ENCODE assay signal across 23 cellular contexts in genomic region chr15:65926899-65927298, GRCh38. TPM values are rescaled to one million over a fixed set of nuclear protein-coding genes. Genes with fewer than 3 reads are reported as not detected.
DNase-seq lines count a peak whose midpoint lies in the region; ATAC-seq, FAIRE-seq and TF ChIP-seq lines count a peak whose summit lies in the region.
"Had no signal": no experiment of that assay in that cellular context is flagged by ENCODE, and none has a peak within 500 bp of the region (broad histone marks: within the 10 kb centered on the region; RNA-seq: fewer than 3 reads in every experiment).

No MANE protein-coding gene starts in this region.

- no peak overlapping the region for H3K4me3 Mint-ChIP-seq in CD8-positive, alpha-beta memory T cell
- H3K4me3 Mint-ChIP-seq: central memory CD8-positive, alpha-beta T cell; T-helper 2 cell treated with Interferon-gamma antibody and Interleukin-4, amounts not matched to agents 5 μg/mL and 100 μg/mL, for 36 hours had no signal

- ATAC-seq in HG02642 (IDR thresholded peaks at IDR 0.05; ENCODE audit: poor library complexity, unreplicated experiment): peak; percentile 46
- peak; percentile 70 for ATAC-seq in HG03378 (IDR thresholded peaks at IDR 0.05; ENCODE audit: unreplicated experiment)
- no peak for ATAC-seq in upper lobe of right lung
- no peak for ATAC-seq in HG02763 (IDR thresholded peaks at IDR 0.05; ENCODE audit: unreplicated experiment)
- ATAC-seq: heart left ventricle, lower lobe of right lung, sciatic nerve had no signal

- H3K4me1 ChIP-seq in CD8-positive, alpha-beta memory T cell (ENCODE audit: insufficient read depth, low read length): no peaks in the 10 kb centered on the region
- no peaks in the 10 kb centered on the region for H3K4me1 ChIP-seq in upper lobe of right lung
- H3K4me1 ChIP-seq: heart left ventricle, lower lobe of right lung, SJSA1 had no signal

- TF ChIP-seq CTCF in GM13977 (IDR thresholded peaks at IDR 0.05; ENCODE audit: extremely low read depth, insufficient read depth, missing control alignments) (no peak), upper lobe of right lung (IDR thresholded peaks at IDR 0.05) (no peak)

- H3K27ac Mint-ChIP-seq in CD8-positive, alpha-beta memory T cell: no peak overlapping the region
- H3K27ac Mint-ChIP-seq: T-helper 2 cell treated with Interferon-gamma antibody and Interleukin-4, amounts not matched to agents 5 μg/mL and 100 μg/mL, for 36 hours had no signal

- no peaks in the 10 kb centered on the region for H3K9me3 ChIP-seq in CD8-positive, alpha-beta memory T cell (ENCODE audit: low read length)
- H3K9me3 ChIP-seq in upper lobe of right lung: no peaks in the 10 kb centered on the region
- H3K9me3 ChIP-seq: heart left ventricle, lower lobe of right lung, SJSA1 had no signal

- H3K9me3 Mint-ChIP-seq in CD8-positive, alpha-beta memory T cell: no peaks in the 10 kb centered on the region
- H3K9me3 Mint-ChIP-seq: central memory CD8-positive, alpha-beta T cell; T-helper 2 cell treated with Interferon-gamma antibody and Interleukin-4, amounts not matched to agents 5 μg/mL and 100 μg/mL, for 36 hours had no signal

- H3K27me3 ChIP-seq in CD8-positive, alpha-beta memory T cell (ENCODE audit: insufficient read depth, low read length, poor library complexity, severe bottlenecking): no peaks in the 10 kb centered on the region
- H3K27me3 ChIP-seq in upper lobe of right lung: no peaks in the 10 kb centered on the region
- H3K27me3 ChIP-seq: heart left ventricle, SJSA1 had no signal

- no peaks in the 10 kb centered on the region for H3K27me3 Mint-ChIP-seq in CD8-positive, alpha-beta memory T cell
- H3K27me3 Mint-ChIP-seq: central memory CD8-positive, alpha-beta T cell had no signal

- intact Hi-C loops in upper lobe of right lung (cut with DNase I): no loop called here

- no peaks in the 10 kb centered on the region for H3K4me1 Mint-ChIP-seq in CD8-positive, alpha-beta memory T cell
- H3K4me1 Mint-ChIP-seq: central memory CD8-positive, alpha-beta T cell had no signal

- no peaks in the 10 kb centered on the region for H3K36me3 Mint-ChIP-seq in CD8-positive, alpha-beta memory T cell

- H3K27ac ChIP-seq in CD8-positive, alpha-beta memory T cell (ENCODE audit: low read depth, low read length): no peak overlapping the region
- H3K27ac ChIP-seq in upper lobe of right lung: no peak overlapping the region
- H3K27ac ChIP-seq: heart left ventricle, lower lobe of right lung, PC-9, SJSA1 had no signal

- DNase-seq in GM13977 (ENCODE audit: low spot score): peak; percentile 45
- peak; percentile 50 for DNase-seq in GM19239 (ENCODE audit: insufficient read length, low spot score)
- DNase-seq in CD8-positive, alpha-beta memory T cell: no peak
- DNase-seq in erythroblast (lab: John Stamatoyannopoulos, UW): no peak
- DNase-seq in upper lobe of right lung: no peak
- DNase-seq: activated CD4-positive, CD25-positive, alpha-beta regulatory T cell treated with anti-CD3 and anti-CD28 coated beads, Interleukin-2, amount 50 U/mL, for 72 hours; activated effector memory CD4-positive, alpha-beta T cell treated with Interleukin-2 at 50 U/mL for 16 hours; effector CD8-positive, alpha-beta T cell; GOT3; heart left ventricle; Karpas-422; lower lobe of right lung; NCI-H1105; NCI-H2171; NCI-H748 treated with DMSO at 0.1 percent for 48 hours; PC-9 had no signal

- in situ Hi-C loops in GM13977 (cut with MboI; ENCODE audit: low pct_unique_long_range_greater_than_20kb, low sequenced_read_pairs, unreplicated experiment): no loop called here

- CTCF ChIA-PET in CD8-positive, alpha-beta memory T cell (lab: Charles Lee): no interaction called here

- no peaks in the 10 kb centered on the region for H3K36me3 ChIP-seq in CD8-positive, alpha-beta memory T cell (ENCODE audit: insufficient read depth, low read length)
- H3K36me3 ChIP-seq in upper lobe of right lung: no peaks in the 10 kb centered on the region
- H3K36me3 ChIP-seq: heart left ventricle, lower lobe of right lung, SJSA1 had no signal

- no peak for TF ChIP-seq POLR2A in erythroblast (IDR thresholded peaks at IDR 0.05; ENCODE audit: low read length)

- H3K4me3 ChIP-seq in CD8-positive, alpha-beta memory T cell (ENCODE audit: low read length): no peak overlapping the region
- no peak overlapping the region for H3K4me3 ChIP-seq in upper lobe of right lung
- H3K4me3 ChIP-seq: heart left ventricle, lower lobe of right lung, PC-9, SJSA1 had no signal

- no peak for FAIRE-seq in GM19239 (lab: Jason Lieb, UNC)

- POLR2A ChIA-PET in CD8-positive, alpha-beta memory T cell (lab: Charles Lee): no interaction called here

RNA-seq across cellular contexts. Expression of gene RAB11A, which starts 57.6 kb away (rescaled TPM):
- total RNA-seq in CD8-positive, alpha-beta memory T cell: 100 to 1,000 TPM; 158 to 159 TPM
- 194 TPM for polyA plus RNA-seq in CD8-positive, alpha-beta memory T cell
- 221 TPM for total RNA-seq in upper lobe of right lung

Comparison
In these comparisons a context has a peak if more than half of its experiments do, and no peak if none do; other contexts are left out.
1. DNase-seq: peak in GM13977 (single experiment) and GM19239 (single experiment); none in CD8-positive, alpha-beta memory T cell (0 of 5), erythroblast (0 of 2) and upper lobe of right lung (single experiment).
2. ATAC-seq: peak in HG02642 (single experiment) and HG03378 (single experiment); none in upper lobe of right lung (single experiment) and HG02763 (single experiment).